Comparison of ENCODE assay signal across 25 cellular contexts in the genomic region with DNA sequence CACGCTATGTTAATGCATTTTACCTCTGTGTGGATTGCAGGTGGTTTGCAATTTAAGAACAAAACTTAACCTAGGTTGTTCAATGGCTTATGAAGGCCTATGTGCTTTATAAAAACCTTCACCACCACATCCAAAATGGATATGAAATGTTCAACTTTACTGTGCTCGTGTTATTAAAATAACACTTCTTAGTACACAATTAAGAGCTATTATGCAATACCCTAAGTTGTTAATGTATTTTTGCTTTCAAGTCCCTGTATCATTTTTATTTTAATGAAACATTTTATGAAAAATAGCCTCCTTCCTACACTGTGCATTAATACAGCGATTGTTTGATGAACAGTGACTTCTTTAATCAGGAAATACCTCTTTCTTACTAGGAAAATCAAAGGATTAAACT. TPM values are rescaled to one million over a fixed set of nuclear protein-coding genes. Genes with fewer than 3 reads are reported as not detected.
"Had no signal": no experiment of that assay in that cellular context is flagged by ENCODE, and none has a peak within 500 bp of the region (broad histone marks: within the 10 kb centered on the region; RNA-seq: fewer than 3 reads in every experiment).

No MANE protein-coding gene starts in this region.

- DNase-seq: KBM-7; MM.1S; NCI-H1092 treated with DMSO at 0.1 percent for 48 hours; NCI-H1436; NCI-H187; NCI-H2029; NCI-H2081 treated with DMSO at 0.1 percent for 48 hours; NCI-H2171; NCI-H226; NCI-H446; NCI-H510A; NCI-H524 treated with DMSO at 0.1 percent for 48 hours; NCI-H774; NK-92 treated with Interleukin-12 subunit alpha and Interleukin-12 subunit beta, amount 100 ng/mL, for 24 hours; PC-3; SHP77; SK-N-SH; T-helper 1 cell; T-helper 17 cell had no signal

- H3K27me3 Mint-ChIP-seq: IgD-negative memory B cell, T-helper 17 cell had no signal

- H3K4me3 Mint-ChIP-seq: IgD-negative memory B cell, T-helper 17 cell had no signal

- H3K9ac ChIP-seq: SK-N-SH had no signal

- H3K4me2 ChIP-seq: SK-N-SH had no signal

- H3K27ac Mint-ChIP-seq: IgD-negative memory B cell, T-helper 17 cell had no signal

- H3K4me1 Mint-ChIP-seq: IgD-negative memory B cell, T-helper 17 cell had no signal

- ATAC-seq: Panc1, PC-3, T-helper 17 cell had no signal

- H3K27ac ChIP-seq: HL-60, RWPE1 had no signal

- FAIRE-seq: HTR-8/SVneo had no signal

- H3K9me2 ChIP-seq: SK-N-SH had no signal

- H3K9me3 ChIP-seq: SK-N-SH had no signal

- H3K36me3 Mint-ChIP-seq: IgD-negative memory B cell had no signal

RNA-seq across cellular contexts. Expression of a gene that starts 12.0 kb away (rescaled TPM):
- total RNA-seq: OCI-LY7, T-helper 17 cell had no signal
- polyA plus RNA-seq: IgD-negative memory B cell had no signal
